In the genomic region with DNA sequence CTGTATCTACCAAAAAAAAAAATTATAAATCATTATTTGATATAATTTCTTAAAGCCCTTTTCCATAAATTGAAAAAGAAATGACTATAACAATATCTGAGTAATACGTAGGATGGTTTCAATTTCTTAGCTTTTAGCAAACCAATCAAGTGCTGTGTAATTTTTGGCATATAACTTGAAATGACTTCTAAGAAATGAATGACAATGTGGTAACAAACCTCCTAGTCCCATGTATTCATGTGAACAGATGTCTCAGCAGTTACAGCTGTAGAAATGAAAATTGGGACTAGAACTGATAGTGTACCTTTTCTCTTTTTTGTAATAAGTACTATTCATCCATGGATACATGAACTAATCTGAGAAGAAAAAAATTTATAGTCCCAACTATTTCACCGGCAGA, we compare ENCODE assay signal across 24 cellular contexts.
"Had no signal": no experiment of that assay in that cellular context is flagged by ENCODE, and none has a peak within 500 bp of the region (broad histone marks: within the 10 kb centered on the region; RNA-seq: fewer than 3 reads in every experiment).

No MANE protein-coding gene starts in this region.

- H3K4me3 ChIP-seq: neural progenitor cell, ovary, psoas muscle, right lobe of liver, sigmoid colon, stomach, testis, tibial artery, transverse colon, upper lobe of right lung, uterus had no signal

- DNase-seq: natural killer cell; occipital lobe; ovary; posterior cingulate gyrus; psoas muscle; right cardiac atrium; right lobe of liver; sigmoid colon; small intestine; stimulated activated CD4-positive, alpha-beta T cell treated with anti-CD3 and anti-CD28 coated beads, Interleukin-15, amount 100 ng/mL, for 24 hours; stimulated activated CD4-positive, alpha-beta T cell treated with anti-CD3 and anti-CD28 coated beads, Interleukin-2, amount 100 ng/mL, for 24 hours; stimulated activated CD4-positive, alpha-beta T cell treated with anti-CD3 and anti-CD28 coated beads, Interleukin-2, amount 100 ng/mL, for 48 hours; stimulated activated CD4-positive, alpha-beta T cell treated with anti-CD3 and anti-CD28 coated beads, Interleukin-4, amount 100 ng/mL, for 24 hours; stimulated activated naive B cell treated with anti-CD40 and anti-IgM and Interleukin-4, amounts not matched to agents 10 μg/mL and 1 μg/mL and 100 μg/mL, for 72 hours; stimulated activated naive CD4-positive, alpha-beta T cell treated with Interleukin-2 at 50 U/mL for 16 hours; stomach; testis; tibial artery; transverse colon; upper lobe of right lung; uterus had no signal

- H3K79me2 ChIP-seq: parathyroid adenoma had no signal

- H3K4me1 ChIP-seq: parathyroid adenoma, testis, tibial artery, upper lobe of right lung had no signal

- H3K9me3 ChIP-seq: ovary, psoas muscle, right lobe of liver, sigmoid colon, stomach, testis, tibial artery, transverse colon, upper lobe of right lung, uterus had no signal

- ATAC-seq: natural killer cell; psoas muscle; right cardiac atrium; right lobe of liver; stimulated activated effector memory CD8-positive, alpha-beta T cell treated with anti-CD3 and anti-CD28 coated beads, Interleukin-12 subunit alpha, Interleukin-12 subunit beta, amount 100 ng/mL, for 72 hours; stimulated activated naive B cell treated with anti-CD40 and anti-IgM and Interleukin-4, amounts not matched to agents 10 μg/mL and 1 μg/mL and 100 μg/mL, for 72 hours; upper lobe of right lung had no signal

- H3K27me3 ChIP-seq: neural progenitor cell, ovary, right lobe of liver, sigmoid colon, stomach, testis, tibial artery, transverse colon, upper lobe of right lung, uterus had no signal

- H3K9ac ChIP-seq: neural progenitor cell, parathyroid adenoma had no signal

- H3K4me2 ChIP-seq: neural progenitor cell had no signal

- H2AFZ ChIP-seq: parathyroid adenoma had no signal

- H3K36me3 ChIP-seq: neural progenitor cell, ovary, right lobe of liver, stomach, tibial artery, transverse colon, upper lobe of right lung, uterus had no signal

- H3K27ac ChIP-seq: neural progenitor cell, ovary, parathyroid adenoma, psoas muscle, right lobe of liver, sigmoid colon, stomach, testis, tibial artery, transverse colon, upper lobe of right lung had no signal
